In genomic region chr6:147203311-147204059, GRCh38 we compare ENCODE assay signal across 8 cellular contexts. TPM values are rescaled to one million over a fixed set of nuclear protein-coding genes. Genes with fewer than 3 reads are reported as not detected.
DNase-seq lines count a peak whose midpoint lies in the region; ATAC-seq, FAIRE-seq and TF ChIP-seq lines count a peak whose summit lies in the region.

No MANE protein-coding gene starts in this region.

- H3K4me1 Mint-ChIP-seq in IgD-negative memory B cell (peaks cover 14 to 37% (median 25%) of the 10 kb centered on the region in 3 donors), nephron (peaks cover 18% of the 10 kb centered on the region)
- H3K4me1 Mint-ChIP-seq in activated T-helper 17 cell treated with anti-CD3 and anti-CD28 coated beads, Interleukin-2, amount 50 U/mL, for 72 hours = peaks cover 15% of the 10 kb centered on the region

- DNase-seq in DMS53 treated with DMSO at 0.1 percent for 48 hours (lab: John Stamatoyannopoulos, UW; ENCODE audit: unreplicated experiment) (peak; percentile 60), RCC 7860 (ENCODE audit: low spot score) (peak; percentile 43), fibroblast of pulmonary artery (ENCODE audit: low read depth) (peak; percentile 86)
- peak; percentile 70 for DNase-seq in stimulated activated naive CD8-positive, alpha-beta T cell treated with anti-CD3 and anti-CD28 coated beads, Interleukin-15, Interleukin-2, amounts not matched to agents 100 U/mL and 50 U/mL, for 24 hours

- ATAC-seq in GM21576 (IDR thresholded peaks at IDR 0.05; ENCODE audit: unreplicated experiment) = peak; percentile 42
- ATAC-seq in activated T-helper 17 cell treated with anti-CD3 and anti-CD28 coated beads, Interleukin-2, amount 50 U/mL, for 72 hours (replicated peaks) = peak; percentile 57
- peak; percentile 64 for ATAC-seq in stimulated activated naive CD8-positive, alpha-beta T cell treated with anti-CD3 and anti-CD28 coated beads, Interleukin-15, Interleukin-2, amounts not matched to agents 100 U/mL and 50 U/mL, for 24 hours

- H3K27me3 Mint-ChIP-seq in IgD-negative memory B cell (no peaks in the 10 kb centered on the region), nephron (ENCODE audit: low read depth) (peaks cover 5% of the 10 kb centered on the region)
- no peaks in the 10 kb centered on the region for H3K27me3 Mint-ChIP-seq in activated T-helper 17 cell treated with anti-CD3 and anti-CD28 coated beads, Interleukin-2, amount 50 U/mL, for 72 hours

- no peaks in the 10 kb centered on the region for H3K36me3 Mint-ChIP-seq in IgD-negative memory B cell
- peaks cover 27% of the 10 kb centered on the region for H3K36me3 Mint-ChIP-seq in activated T-helper 17 cell treated with anti-CD3 and anti-CD28 coated beads, Interleukin-2, amount 50 U/mL, for 72 hours (ENCODE audit: low read depth)
- H3K36me3 Mint-ChIP-seq in nephron (ENCODE audit: low read depth) = no peaks in the 10 kb centered on the region

- H3K4me3 Mint-ChIP-seq in IgD-negative memory B cell = peak overlapping the region; percentile 97 to 99 (median 98)
- peak overlapping the region; percentile 95 for H3K4me3 Mint-ChIP-seq in activated T-helper 17 cell treated with anti-CD3 and anti-CD28 coated beads, Interleukin-2, amount 50 U/mL, for 72 hours
- peak overlapping the region; percentile 93 to 97 (median 94) for H3K4me3 Mint-ChIP-seq in nephron

- no peaks in the 10 kb centered on the region for H3K9me3 Mint-ChIP-seq in IgD-negative memory B cell
- no peaks in the 10 kb centered on the region for H3K9me3 Mint-ChIP-seq in activated T-helper 17 cell treated with anti-CD3 and anti-CD28 coated beads, Interleukin-2, amount 50 U/mL, for 72 hours
- no peaks in the 10 kb centered on the region for H3K9me3 Mint-ChIP-seq in nephron

- TF ChIP-seq CTCF in fibroblast of pulmonary artery (IDR thresholded peaks at IDR 0.05; ENCODE audit: low read length, missing control alignments) = no peak
- TF ChIP-seq CTCF in nephron (IDR thresholded peaks at IDR 0.05; ENCODE audit: unreplicated experiment in 3 of 3) = no peak

- FAIRE-seq in RCC 7860 (lab: Jason Lieb, UNC) = no peak

- H3K4me3 ChIP-seq in fibroblast of pulmonary artery (replicated peaks; ENCODE audit: low read depth, low read length) = peak overlapping the region; percentile 87

- H3K27ac Mint-ChIP-seq in IgD-negative memory B cell (peak overlapping the region; percentile 94 to 96 (median 95)), nephron (peak overlapping the region; percentile 94 to 96 (median 95))
- H3K27ac Mint-ChIP-seq in activated T-helper 17 cell treated with anti-CD3 and anti-CD28 coated beads, Interleukin-2, amount 50 U/mL, for 72 hours = peak overlapping the region; percentile 97

RNA-seq across cellular contexts. Expression of gene STXBP5, which starts 0.7 kb away (rescaled TPM):
- polyA plus RNA-seq in IgD-negative memory B cell = 1.2 TPM
- 10 to 100 TPM; 13.0 to 20.2 TPM for total RNA-seq in activated T-helper 17 cell treated with anti-CD3 and anti-CD28 coated beads, Interleukin-2, amount 50 U/mL, for 72 hours

Comparison
In these comparisons a context has a peak if more than half of its experiments do, and no peak if none do; other contexts are left out.
1. Peak in every context shown above with its lines: DNase-seq, ATAC-seq and H3K4me3 ChIP-seq.